In the genomic region with DNA sequence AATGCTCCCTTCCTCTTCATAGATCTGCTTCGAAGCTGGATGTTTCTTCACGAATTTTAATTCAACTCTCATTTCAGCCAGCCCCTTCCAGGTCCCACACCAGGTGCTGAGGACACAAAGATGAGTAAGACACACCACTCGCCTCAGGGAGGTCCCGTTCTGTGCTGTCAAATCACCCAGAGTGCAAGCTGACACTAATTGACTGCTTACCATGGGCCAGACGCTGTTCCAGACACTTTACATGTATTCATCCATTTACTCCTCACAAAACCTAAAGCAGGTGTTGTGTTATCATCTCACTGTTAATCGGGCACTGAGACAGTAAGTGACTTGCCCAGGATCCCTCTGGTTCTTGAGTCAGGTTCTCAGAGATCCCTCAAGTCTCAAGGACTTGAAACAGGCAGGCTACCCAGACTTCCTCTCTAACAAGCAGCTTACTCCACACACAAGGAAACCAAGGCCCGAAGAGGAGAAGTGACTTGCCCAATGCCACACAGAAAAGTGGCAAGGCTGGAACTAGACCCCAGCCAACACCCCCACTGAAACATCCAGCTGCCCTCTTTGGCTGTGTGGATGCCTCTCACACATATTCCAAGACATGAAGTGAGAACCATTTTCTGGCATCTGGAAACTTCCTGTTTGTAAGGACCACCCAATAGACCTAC, we compare ENCODE assay signal across 20 cellular contexts.
A peak's percentile ranks its signal among the peaks of the same experiment; 100 is the strongest.
DNase-seq lines count a peak whose midpoint lies in the region; ATAC-seq, FAIRE-seq and TF ChIP-seq lines count a peak whose summit lies in the region.
"Had no signal": no experiment of that assay in that cellular context is flagged by ENCODE, and none has a peak within 500 bp of the region (broad histone marks: within the 10 kb centered on the region; RNA-seq: fewer than 3 reads in every experiment).

No MANE protein-coding gene starts in this region.

- no peaks in the 10 kb centered on the region for H3K27me3 ChIP-seq in CD8-positive, alpha-beta T cell (ENCODE audit: insufficient read depth, low read length)
- peaks cover 0 to 4% (median 0%) of the 10 kb centered on the region in 4 donors for H3K27me3 ChIP-seq in pancreas

- peaks cover 47% of the 10 kb centered on the region for H3K4me1 Mint-ChIP-seq in CD14-positive monocyte
- peaks cover 8% of the 10 kb centered on the region for H3K4me1 Mint-ChIP-seq in CD8-positive, alpha-beta T cell (ENCODE audit: low read depth)

- FAIRE-seq in pancreas (lab: Jason Lieb, UNC): no peak

- no peaks in the 10 kb centered on the region for H3K9me3 ChIP-seq in CD8-positive, alpha-beta T cell (ENCODE audit: low read length)
- no peaks in the 10 kb centered on the region for H3K9me3 ChIP-seq in pancreas
- H3K9me3 ChIP-seq: left ventricle myocardium inferior, tibial artery had no signal

- no peak overlapping the region for H3K27ac Mint-ChIP-seq in CD14-positive monocyte
- H3K27ac Mint-ChIP-seq in CD8-positive, alpha-beta T cell: no peak overlapping the region

- POLR2A ChIA-PET in CD8-positive, alpha-beta T cell (lab: Charles Lee): no interaction called here

- peaks cover 15 to 27% (median 22%) of the 10 kb centered on the region in 3 donors for H3K27me3 Mint-ChIP-seq in CD14-positive monocyte (ENCODE audit: low read depth in 3 of 3)
- H3K27me3 Mint-ChIP-seq in CD8-positive, alpha-beta T cell (ENCODE audit: low read depth): peaks cover 37% of the 10 kb centered on the region

- CTCF ChIA-PET in CD8-positive, alpha-beta T cell (lab: Charles Lee): no interaction called here

- H3K4me3 ChIP-seq in CD8-positive, alpha-beta T cell (ENCODE audit: low read depth, low read length): no peak overlapping the region
- H3K4me3 ChIP-seq in pancreas: no peak overlapping the region
- H3K4me3 ChIP-seq: left ventricle myocardium inferior, skin epidermis had no signal

- TF ChIP-seq CTCF in CD14-positive monocyte (IDR thresholded peaks at IDR 0.05): no peak
- no peak for TF ChIP-seq CTCF in CD8-positive, alpha-beta T cell (IDR thresholded peaks at IDR 0.05)
- no peak for TF ChIP-seq CTCF in pancreas (IDR thresholded peaks at IDR 0.05)

- no peak for DNase-seq in CD14-positive monocyte (ENCODE audit: low spot score)
- no peak for DNase-seq in CD8-positive, alpha-beta T cell
- peak; percentile 88 for DNase-seq in SK-N-DZ (ENCODE audit: low spot score)
- peak; percentile 59 for DNase-seq in left kidney (ENCODE audit: low read depth, low spot score)
- no peak for DNase-seq in pancreas
- no peak for DNase-seq in activated gamma-delta T cell treated with Interleukin-2 at 50 U/mL for 16 hours
- DNase-seq in amygdala (lab: John Stamatoyannopoulos, UW): no peak
- DNase-seq: activated CD4-positive, alpha-beta T cell treated with anti-CD3 and anti-CD28 coated beads for 4 hours; anterior cingulate cortex; cerebellar nuclear complex; IMR-90; left ventricle myocardium inferior; NCI-H1092; NCI-H2171; NCI-H82; stimulated activated CD4-positive, alpha-beta T cell treated with anti-CD3 and anti-CD28 coated beads, Interleukin-4, amount 100 ng/mL, for 4 hours; T-helper 9 cell had no signal

- H3K4me3 Mint-ChIP-seq in CD14-positive monocyte: peak overlapping the region; percentile 49 to 90
- H3K4me3 Mint-ChIP-seq in CD8-positive, alpha-beta T cell: peak overlapping the region; percentile 47

- no peak for ATAC-seq in CD8-positive, alpha-beta T cell
- no peak for ATAC-seq in pancreas
- ATAC-seq in GM18520 (IDR thresholded peaks at IDR 0.05; ENCODE audit: unreplicated experiment): no peak

- WGBS in pancreas, 2 donors: 63 to 71% methylated on average over 7 of the region's 7 CpGs

- H3K9me3 Mint-ChIP-seq in CD14-positive monocyte: no peaks in the 10 kb centered on the region
- no peaks in the 10 kb centered on the region for H3K9me3 Mint-ChIP-seq in CD8-positive, alpha-beta T cell

- H3K36me3 ChIP-seq in CD8-positive, alpha-beta T cell (ENCODE audit: insufficient read depth, low read length): no peaks in the 10 kb centered on the region
- no peaks in the 10 kb centered on the region for H3K36me3 ChIP-seq in pancreas
- H3K36me3 ChIP-seq: left ventricle myocardium inferior, tibial artery had no signal

- H3K4me1 ChIP-seq in CD8-positive, alpha-beta T cell (ENCODE audit: insufficient read depth, low read length): peaks cover 4% of the 10 kb centered on the region
- H3K4me1 ChIP-seq in pancreas: peaks cover 0 to 10% (median 6%) of the 10 kb centered on the region in 3 donors

- intact Hi-C loops in CD14-positive monocyte (cut with micrococcal nuclease): no loop called here
- intact Hi-C loops in CD8-positive, alpha-beta T cell (cut with DNase I, micrococcal nuclease): no loop called here
- intact Hi-C loops in pancreas (cut with DNase I): no loop called here

- peaks cover 0 to 3% of the 10 kb centered on the region in 2 donors for H3K36me3 Mint-ChIP-seq in CD14-positive monocyte
- H3K36me3 Mint-ChIP-seq in CD8-positive, alpha-beta T cell: no peaks in the 10 kb centered on the region

- no peak overlapping the region for H3K27ac ChIP-seq in CD8-positive, alpha-beta T cell (ENCODE audit: low read depth, low read length)
- no peak overlapping the region for H3K27ac ChIP-seq in pancreas
- H3K27ac ChIP-seq: left ventricle myocardium inferior, skin epidermis, tibial artery had no signal

Comparison
In these comparisons a context has a peak if more than half of its experiments do, and no peak if none do; other contexts are left out.
1. DNase-seq: peak in SK-N-DZ (single experiment) and left kidney (single experiment); none in CD14-positive monocyte (single experiment), CD8-positive, alpha-beta T cell (0 of 7), pancreas (0 of 6), activated gamma-delta T cell treated with Interleukin-2 at 50 U/mL for 16 hours (single experiment) and amygdala (0 of 56).